ENCODE assay signal across 1 cellular context in the genomic region with DNA sequence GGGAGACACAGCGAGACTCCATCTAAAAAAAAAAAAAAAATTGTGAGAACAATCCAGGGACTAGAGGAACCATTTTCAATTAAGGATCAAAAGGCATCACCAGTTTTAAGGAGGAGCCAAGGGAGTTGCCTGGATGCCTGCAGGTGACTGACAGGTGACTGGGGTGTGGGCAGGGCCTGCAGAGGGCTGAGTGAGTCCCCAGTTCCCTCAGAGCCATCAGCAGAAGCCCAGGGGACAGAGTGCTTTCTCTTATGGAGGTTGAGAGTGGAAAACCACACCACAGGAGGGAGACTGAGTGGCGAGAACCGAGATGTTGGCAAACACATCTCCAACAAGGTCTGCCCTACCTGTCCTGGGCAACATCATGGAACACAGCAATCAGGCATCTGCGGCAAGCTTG.
TF ChIP-seq lines count a peak whose summit lies in the region.

No MANE protein-coding gene starts in this region.

TF ChIP-seq in HepG2, 621 proteins besides CTCF, POLR2A, EP300 and RAD21 (continued from another document):
- TF ChIP-seq, protein P1, sequence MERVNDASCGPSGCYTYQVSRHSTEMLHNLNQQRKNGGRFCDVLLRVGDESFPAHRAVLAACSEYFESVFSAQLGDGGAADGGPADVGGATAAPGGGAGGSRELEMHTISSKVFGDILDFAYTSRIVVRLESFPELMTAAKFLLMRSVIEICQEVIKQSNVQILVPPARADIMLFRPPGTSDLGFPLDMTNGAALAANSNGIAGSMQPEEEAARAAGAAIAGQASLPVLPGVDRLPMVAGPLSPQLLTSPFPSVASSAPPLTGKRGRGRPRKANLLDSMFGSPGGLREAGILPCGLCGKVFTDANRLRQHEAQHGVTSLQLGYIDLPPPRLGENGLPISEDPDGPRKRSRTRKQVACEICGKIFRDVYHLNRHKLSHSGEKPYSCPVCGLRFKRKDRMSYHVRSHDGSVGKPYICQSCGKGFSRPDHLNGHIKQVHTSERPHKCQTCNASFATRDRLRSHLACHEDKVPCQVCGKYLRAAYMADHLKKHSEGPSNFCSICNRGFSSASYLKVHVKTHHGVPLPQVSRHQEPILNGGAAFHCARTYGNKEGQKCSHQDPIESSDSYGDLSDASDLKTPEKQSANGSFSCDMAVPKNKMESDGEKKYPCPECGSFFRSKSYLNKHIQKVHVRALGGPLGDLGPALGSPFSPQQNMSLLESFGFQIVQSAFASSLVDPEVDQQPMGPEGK (CRISPR knock-in tag; IDR thresholded peaks at IDR 0.05) = no peak
- TF ChIP-seq BHLHE40 (IDR thresholded peaks at IDR 0.05; ENCODE audit: low read length) (no peak), GZF1 (CRISPR knock-in tag; IDR thresholded peaks at IDR 0.05) (no peak)
